ENCODE assay signal across 8 cellular contexts in genomic region chr17:17812211-17813054, GRCh38. TPM values are rescaled to one million over a fixed set of nuclear protein-coding genes. Genes with fewer than 3 reads are reported as not detected.
DNase-seq lines count a peak whose midpoint lies in the region; ATAC-seq, FAIRE-seq and TF ChIP-seq lines count a peak whose summit lies in the region.

No MANE protein-coding gene starts in this region.

- intact Hi-C loops in heart right ventricle (cut with DNase I), result loop anchor here in 9 of 10 donors (1.0 to 10.0 kb wide), 7 partner anchors 47 to 222 kb away; partner anchors contain the start of genes ATPAF2 (in 5 of the 9), GID4 (in 5 of the 9) and RAI1 (in 2 of the 9)

- H2AFZ ChIP-seq in SU-DHL-6 (ENCODE audit: low read depth, low read length, severe bottlenecking), result no peak overlapping the region

- no peak overlapping the region for H3K4me2 ChIP-seq in SU-DHL-6 (ENCODE audit: low read depth, low read length, poor library complexity, severe bottlenecking)

- no peak overlapping the region for H3K4me3 Mint-ChIP-seq in activated naive CD8-positive, alpha-beta T cell treated with anti-CD3 and anti-CD28 coated beads, Interleukin-2, amount 50 U/mL, for 24 hours

- H3K27me3 Mint-ChIP-seq in activated naive CD8-positive, alpha-beta T cell treated with anti-CD3 and anti-CD28 coated beads, Interleukin-2, amount 50 U/mL, for 24 hours, result no peaks in the 10 kb centered on the region

- H3K9ac ChIP-seq in SU-DHL-6 (ENCODE audit: low read length), result no peak overlapping the region

- H3K27me3 ChIP-seq in SU-DHL-6 (ENCODE audit: low read length) (no peaks in the 10 kb centered on the region), heart right ventricle (no peaks in the 10 kb centered on the region)

- no peaks in the 10 kb centered on the region for H3K9me3 ChIP-seq in SU-DHL-6 (ENCODE audit: insufficient read depth, low read length)
- no peaks in the 10 kb centered on the region for H3K9me3 ChIP-seq in heart right ventricle

- H4K20me1 ChIP-seq in SU-DHL-6 (ENCODE audit: low read depth, low read length), result no peaks in the 10 kb centered on the region

- peak; percentile 56 for DNase-seq in AG10803 (ENCODE audit: low read depth)
- DNase-seq in GM19239 (ENCODE audit: insufficient read length, low spot score), result peak; percentile 99
- peak; percentile 83 for DNase-seq in activated naive CD8-positive, alpha-beta T cell treated with anti-CD3 and anti-CD28 coated beads, Interleukin-2, amount 50 U/mL, for 24 hours
- peak; percentile 77 to 82 for DNase-seq in heart right ventricle
- no peak for DNase-seq in retinal pigment epithelial cell (ENCODE audit: low read depth)

- H3K36me3 ChIP-seq in SU-DHL-6 (ENCODE audit: low read length), result no peaks in the 10 kb centered on the region
- peaks cover 0 to 72% (median 8%) of the 10 kb centered on the region in 9 donors for H3K36me3 ChIP-seq in heart right ventricle

- TF ChIP-seq CTCF in AG10803 (conservative IDR thresholded peaks at IDR 0.05; ENCODE audit: low read length), result peak; percentile 89
- TF ChIP-seq CTCF in SU-DHL-6 (IDR thresholded peaks at IDR 0.05; ENCODE audit: insufficient read depth, low read length, poor library complexity, severe bottlenecking), result peak; percentile 95
- TF ChIP-seq CTCF in heart right ventricle (IDR thresholded peaks at IDR 0.05), result peak; percentile 99 to 100 (median 100)
- peak; percentile 95 for TF ChIP-seq CTCF in retinal pigment epithelial cell (conservative IDR thresholded peaks at IDR 0.05; ENCODE audit: low read depth, low read length)

- no peaks in the 10 kb centered on the region for H3K9me2 ChIP-seq in SU-DHL-6 (replicated peaks; ENCODE audit: insufficient read depth, low read length)

- 56 to 59% methylated on average over 58 to 59 of the region's 59 CpGs for WGBS in heart right ventricle, 2 donors

- H3K9me3 Mint-ChIP-seq in activated naive CD8-positive, alpha-beta T cell treated with anti-CD3 and anti-CD28 coated beads, Interleukin-2, amount 50 U/mL, for 24 hours, result no peaks in the 10 kb centered on the region

- H3K27ac ChIP-seq in SU-DHL-6 (ENCODE audit: low read depth, low read length) (no peak overlapping the region), heart right ventricle (peak overlapping the region in 7 of 10 donors; percentile 8 to 56 (median 44))

- peaks cover 21% of the 10 kb centered on the region for H3K4me1 Mint-ChIP-seq in activated naive CD8-positive, alpha-beta T cell treated with anti-CD3 and anti-CD28 coated beads, Interleukin-2, amount 50 U/mL, for 24 hours

- peak; percentile 18 for ATAC-seq in activated naive CD8-positive, alpha-beta T cell treated with anti-CD3 and anti-CD28 coated beads, Interleukin-2, amount 50 U/mL, for 24 hours
- ATAC-seq in heart right ventricle, result peak; percentile 11 to 65 (median 42)
- no peak for ATAC-seq in HG02798 (IDR thresholded peaks at IDR 0.05; ENCODE audit: poor library complexity, unreplicated experiment)
- ATAC-seq in HG03139 (IDR thresholded peaks at IDR 0.05; ENCODE audit: unreplicated experiment), result no peak

- H3F3A ChIP-seq in SU-DHL-6 (ENCODE audit: insufficient read depth), result no peaks in the 10 kb centered on the region

- peak; percentile 83 for FAIRE-seq in GM19239 (lab: Jason Lieb, UNC)

- peaks cover 14 to 91% (median 52%) of the 10 kb centered on the region in 9 donors for H3K4me1 ChIP-seq in heart right ventricle

- no peak overlapping the region for H3K27ac Mint-ChIP-seq in activated naive CD8-positive, alpha-beta T cell treated with anti-CD3 and anti-CD28 coated beads, Interleukin-2, amount 50 U/mL, for 24 hours

- H3K36me3 Mint-ChIP-seq in activated naive CD8-positive, alpha-beta T cell treated with anti-CD3 and anti-CD28 coated beads, Interleukin-2, amount 50 U/mL, for 24 hours (ENCODE audit: low read depth), result peaks cover 7% of the 10 kb centered on the region

- H3K79me2 ChIP-seq in SU-DHL-6 (ENCODE audit: insufficient read depth, low read length), result no peaks in the 10 kb centered on the region

- no peak overlapping the region for H3K4me3 ChIP-seq in AG10803 (ENCODE audit: low read length)
- no peak overlapping the region for H3K4me3 ChIP-seq in SU-DHL-6 (ENCODE audit: insufficient read depth, low read length, poor library complexity, severe bottlenecking)
- H3K4me3 ChIP-seq in heart right ventricle, result no peak overlapping the region
- no peak overlapping the region for H3K4me3 ChIP-seq in retinal pigment epithelial cell (ENCODE audit: low read length)

RNA-seq across cellular contexts. Expression of gene SREBF1, which starts 24.4 kb away (rescaled TPM):
- total RNA-seq in heart right ventricle, result 10 to 100 TPM in 8 of 10 donors, 1 to 10 TPM in 2; 9.0 to 44.1 (median 16.4) TPM
- polyA plus RNA-seq in heart right ventricle, result 10 to 100 TPM; 49.0 to 61.2 TPM

Comparison
In these comparisons a context has a peak if more than half of its experiments do, and no peak if none do; other contexts are left out.
1. ATAC-seq: peak in activated naive CD8-positive, alpha-beta T cell treated with anti-CD3 and anti-CD28 coated beads, Interleukin-2, amount 50 U/mL, for 24 hours (single experiment) and heart right ventricle (8 of 8); none in HG02798 (single experiment) and HG03139 (single experiment).
2. Peak in every context shown above with its lines, with median percentiles within 50 percentile points of each other: CTCF ChIP-seq.